Comparison of ENCODE assay signal across 1 cellular context in the genomic region with DNA sequence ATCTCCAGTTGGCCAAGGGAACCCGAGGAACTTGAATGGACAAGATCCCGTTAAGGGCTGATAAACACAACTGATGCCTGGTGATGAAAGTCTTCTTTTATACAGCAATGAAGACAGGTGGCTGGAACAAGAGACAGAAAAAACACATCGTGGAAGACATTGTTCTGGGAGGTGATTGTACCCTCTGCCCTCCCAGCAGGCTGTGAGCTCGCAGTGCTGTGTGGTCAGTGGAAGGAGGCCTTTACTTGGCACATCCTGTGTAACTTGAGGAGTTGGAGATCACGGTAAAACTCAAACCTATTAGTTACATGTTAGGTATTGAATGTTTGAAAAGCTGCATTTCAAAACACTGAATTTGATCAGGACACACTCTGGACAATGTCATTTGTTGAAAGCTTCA.
TF ChIP-seq lines count a peak whose summit lies in the region.

No MANE protein-coding gene starts in this region.

TF ChIP-seq in SK-N-SH treated with all-trans-retinoic acid at 6 μM for 48 hours, 23 proteins besides CTCF, POLR2A, EP300 and RAD21 (continued from another document):
- TF ChIP-seq CSRNP3 (CRISPR knock-in tag; IDR thresholded peaks at IDR 0.05) = no peak
